In genomic region chr2:224711381-224711780, GRCh38 we compare ENCODE assay signal across 19 cellular contexts. TPM values are rescaled to one million over a fixed set of nuclear protein-coding genes. Genes with fewer than 3 reads are reported as not detected.
DNase-seq lines count a peak whose midpoint lies in the region; ATAC-seq and TF ChIP-seq lines count a peak whose summit lies in the region.
"Had no signal": no experiment of that assay in that cellular context is flagged by ENCODE, and none has a peak within 500 bp of the region (broad histone marks: within the 10 kb centered on the region; RNA-seq: fewer than 3 reads in every experiment).

No MANE protein-coding gene starts in this region.

- no peak for TF ChIP-seq POLR2A in suprapubic skin (IDR thresholded peaks at IDR 0.05)

- H3K27ac ChIP-seq in SJCRH30, result peak overlapping the region; percentile 68
- H3K27ac ChIP-seq in suprapubic skin, result no peak overlapping the region
- H3K27ac ChIP-seq: C4-2B had no signal

- H3K4me3 Mint-ChIP-seq in activated naive CD4-positive, alpha-beta T cell treated with anti-CD3 and anti-CD28 coated beads, Interleukin-2, amount 10 ng/mL, durations not matched to agents 7 days and 5 days, result no peak overlapping the region
- H3K4me3 Mint-ChIP-seq: CD4-positive, alpha-beta T cell had no signal

- H3K9me3 Mint-ChIP-seq in activated naive CD4-positive, alpha-beta T cell treated with anti-CD3 and anti-CD28 coated beads, Interleukin-2, amount 10 ng/mL, durations not matched to agents 7 days and 5 days, result no peaks in the 10 kb centered on the region

- H3K27me3 ChIP-seq in SJCRH30, result no peaks in the 10 kb centered on the region
- H3K27me3 ChIP-seq in suprapubic skin, result no peaks in the 10 kb centered on the region

- CTCF ChIA-PET in activated naive CD4-positive, alpha-beta T cell treated with anti-CD3 and anti-CD28 coated beads, Interleukin-2, amount 10 ng/mL, durations not matched to agents 7 days and 5 days (lab: Charles Lee), result no interaction called here

- no peak for ATAC-seq in GM21825 (IDR thresholded peaks at IDR 0.05; ENCODE audit: unreplicated experiment)
- ATAC-seq: GM12878 had no signal

- H3K4me1 ChIP-seq in SJCRH30, result peaks cover 24% of the 10 kb centered on the region
- no peaks in the 10 kb centered on the region for H3K4me1 ChIP-seq in suprapubic skin
- H3K4me1 ChIP-seq: HAP-1 had no signal

- DNase-seq in GM04504 (ENCODE audit: low read depth) (peak; percentile 6), SJCRH30 (no peak), fibroblast of villous mesenchyme (ENCODE audit: low read depth) (peak; percentile 38), NOMO-1 treated with DMSO at 0.1 percent for 48 hours (lab: John Stamatoyannopoulos, UW; ENCODE audit: unreplicated experiment) (no peak), suprapubic skin (ENCODE audit: low spot score in 2 of 2) (no peak)
- DNase-seq in activated naive CD4-positive, alpha-beta T cell treated with anti-CD3 and anti-CD28 coated beads, Interleukin-2, amount 10 ng/mL, durations not matched to agents 7 days and 5 days, result no peak
- DNase-seq: ACHN; AML-193; CD4-positive, alpha-beta T cell; DMS153; DMS79; GDM1 had no signal

- H3K36me3 ChIP-seq in SJCRH30 (no peaks in the 10 kb centered on the region), suprapubic skin (no peaks in the 10 kb centered on the region)
- H3K36me3 ChIP-seq: HAP-1 had no signal

- TF ChIP-seq EP300 in suprapubic skin (IDR thresholded peaks at IDR 0.05), result no peak

- 59% methylated on average over 3 of the region's 3 CpGs for WGBS in suprapubic skin

- peaks cover 11% of the 10 kb centered on the region for H3K27me3 Mint-ChIP-seq in activated naive CD4-positive, alpha-beta T cell treated with anti-CD3 and anti-CD28 coated beads, Interleukin-2, amount 10 ng/mL, durations not matched to agents 7 days and 5 days

- H3K4me3 ChIP-seq in SJCRH30 (no peak overlapping the region), fibroblast of villous mesenchyme (ENCODE audit: low read depth, low read length) (no peak overlapping the region), suprapubic skin (no peak overlapping the region)
- H3K4me3 ChIP-seq: GM12878, HAP-1 had no signal

- H3K9me3 ChIP-seq in SJCRH30 (replicated peaks), result peaks cover 11% of the 10 kb centered on the region
- no peaks in the 10 kb centered on the region for H3K9me3 ChIP-seq in suprapubic skin
- H3K9me3 ChIP-seq: HAP-1 had no signal

- no peak overlapping the region for H3K27ac Mint-ChIP-seq in activated naive CD4-positive, alpha-beta T cell treated with anti-CD3 and anti-CD28 coated beads, Interleukin-2, amount 10 ng/mL, durations not matched to agents 7 days and 5 days
- H3K27ac Mint-ChIP-seq: CD4-positive, alpha-beta T cell had no signal

- H3K36me3 Mint-ChIP-seq in activated naive CD4-positive, alpha-beta T cell treated with anti-CD3 and anti-CD28 coated beads, Interleukin-2, amount 10 ng/mL, durations not matched to agents 7 days and 5 days, result no peaks in the 10 kb centered on the region

- TF ChIP-seq CTCF in fibroblast of villous mesenchyme (IDR thresholded peaks at IDR 0.05; ENCODE audit: insufficient read depth, low read depth, low read length) (no peak), suprapubic skin (IDR thresholded peaks at IDR 0.05) (no peak)

- H3K4me1 Mint-ChIP-seq in activated naive CD4-positive, alpha-beta T cell treated with anti-CD3 and anti-CD28 coated beads, Interleukin-2, amount 10 ng/mL, durations not matched to agents 7 days and 5 days, result no peaks in the 10 kb centered on the region

RNA-seq across cellular contexts. Expression of gene CCDC195, which starts 4.8 kb away (rescaled TPM):
- 0.91 and 1.1 TPM in 2 replicates for total RNA-seq in SJCRH30 (2014; rRNA removed; shearing (Covaris generic))
- total RNA-seq in fibroblast of villous mesenchyme, result not detected in 2 replicates
- total RNA-seq in suprapubic skin, result not detected
- total RNA-seq: CD4-positive, alpha-beta T cell; Daoy; GM12878; H4; HT-29 had no signal

Comparison
In these comparisons a context has a peak if more than half of its experiments do, and no peak if none do; other contexts are left out.
1. DNase-seq: peak in GM04504 (single experiment) and fibroblast of villous mesenchyme (single experiment); none in SJCRH30 (0 of 2), NOMO-1 treated with DMSO at 0.1 percent for 48 hours (single experiment), suprapubic skin (0 of 2) and activated naive CD4-positive, alpha-beta T cell treated with anti-CD3 and anti-CD28 coated beads, Interleukin-2, amount 10 ng/mL, durations not matched to agents 7 days and 5 days (single experiment).